ENCODE assay signal across 1 cellular context in the genomic region with DNA sequence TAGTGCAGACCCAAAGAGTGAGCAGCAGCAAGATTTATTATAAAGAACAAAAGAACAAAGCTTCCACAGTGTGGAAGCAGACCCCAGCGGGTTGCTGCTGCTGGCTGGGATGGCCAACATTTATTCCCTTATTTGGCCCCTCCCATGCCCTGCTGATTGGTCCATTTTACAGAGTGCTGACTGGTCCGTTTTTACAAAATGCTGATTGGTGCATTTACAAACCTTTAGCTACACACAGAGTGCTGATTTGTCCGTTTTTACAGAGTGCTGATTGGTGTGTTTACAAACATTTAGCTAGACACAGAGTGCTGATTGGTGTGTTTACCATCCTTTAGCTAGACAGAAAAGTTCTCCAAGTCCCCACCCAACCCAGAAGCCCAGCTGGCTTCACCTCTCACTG.
A peak's percentile ranks its signal among the peaks of the same experiment; 100 is the strongest.
TF ChIP-seq lines count a peak whose summit lies in the region.

No MANE protein-coding gene starts in this region.

TF ChIP-seq in HepG2, 621 proteins besides CTCF, POLR2A, EP300 and RAD21:
- TF ChIP-seq MAFK (conservative IDR thresholded peaks at IDR 0.05 in 1 of 2, IDR thresholded peaks at IDR 0.05 in 1 of 2; ENCODE audit: low read length in 2 of 2) (peak; percentile 74 to 87; a peak in 3 of 4 replicates), MAFF (IDR thresholded peaks at IDR 0.05; ENCODE audit: low read depth, low read length) (peak; percentile 90)
TF ChIP-seq in HepG2: peak in this region for 2; not testable (repeated sequence) for 619.
